In genomic region chr2:131672471-131673399, GRCh38 we compare ENCODE assay signal across 8 cellular contexts.
DNase-seq lines count a peak whose midpoint lies in the region; ATAC-seq and TF ChIP-seq lines count a peak whose summit lies in the region.
"Not testable (repeated sequence)": the region's sequence is repeated elsewhere in the genome, so short reads cannot be mapped to it uniquely, and the experiment has no call there.

No MANE protein-coding gene starts in this region.

- H3K4me1 ChIP-seq in A673 (ENCODE audit: insufficient read depth, low read length, poor library complexity, severe bottlenecking); rectal smooth muscle tissue (ENCODE audit: control insufficient read depth, insufficient read depth, low read length): not testable (repeated sequence)

- H3K4me1 Mint-ChIP-seq in T-helper 17 cell, result not testable (repeated sequence)

- POLR2A ChIA-PET in A673 (lab: Charles Lee; ENCODE audit: low non-redundant PET), result not testable (repeated sequence)

- not testable (repeated sequence) for H3K27ac ChIP-seq in A673 (ENCODE audit: low read depth, low read length, poor library complexity, severe bottlenecking); rectal smooth muscle tissue (ENCODE audit: low read depth, low read length)

- H3K36me3 Mint-ChIP-seq in T-helper 17 cell (ENCODE audit: low read depth), result not testable (repeated sequence)

- not testable (repeated sequence) for H3K9ac ChIP-seq in rectal smooth muscle tissue (ENCODE audit: low read length)

- CTCF ChIA-PET in A673 (lab: Charles Lee), result interaction anchor here (0.5 to 1.8 kb wide), 4 partner anchors 10 to 519 kb away, joined by 4 to 7 read pairs (median 5); no protein-coding TSS in a partner anchor

- H3K36me3 ChIP-seq in A673 (ENCODE audit: insufficient read depth, low read length, poor library complexity, severe bottlenecking); rectal smooth muscle tissue (ENCODE audit: control insufficient read depth, insufficient read depth, low read length): not testable (repeated sequence)

- H3K4me3 ChIP-seq in A673 (ENCODE audit: low read depth, low read length, poor library complexity, severe bottlenecking), result peak overlapping the region; percentile 30
- peak overlapping the region; percentile 64 for H3K4me3 ChIP-seq in rectal smooth muscle tissue (ENCODE audit: low read length)

- peaks cover 35% of the 10 kb centered on the region for H3K27me3 ChIP-seq in A673 (replicated peaks; ENCODE audit: insufficient read depth, low read depth, low read length, poor library complexity)
- not testable (repeated sequence) for H3K27me3 ChIP-seq in rectal smooth muscle tissue (ENCODE audit: control insufficient read depth, insufficient read depth, low read length)

- peak overlapping the region; percentile 60 for H3K4me3 Mint-ChIP-seq in T-helper 17 cell

- BruUV-seq in A673 (replicated peaks; lab: Mats Ljungman, UMichigan), result not testable (repeated sequence)

- intact Hi-C loops in A673 (cut with micrococcal nuclease; ENCODE audit: unreplicated experiment), result loop anchor here (5.0 kb wide), 1 partner anchor 260 kb away; no protein-coding TSS in a partner anchor

- ATAC-seq in GM18519 (IDR thresholded peaks at IDR 0.05; ENCODE audit: low FRiP score, unreplicated experiment) (peak; percentile 63), HG02943 (IDR thresholded peaks at IDR 0.05; ENCODE audit: low read depth, unreplicated experiment) (peak; percentile 92), T-helper 17 cell (peak; percentile 95)

- DNase-seq in A673 (ENCODE audit: low spot score) (peak; percentile 47), NCI-H1417 (lab: John Stamatoyannopoulos, UW) (peak; percentile 39 to 82 (median 81)), T-helper 17 cell (peak in 2 of 3 donors; percentile 31 to 43), astrocyte of the hippocampus (ENCODE audit: low read depth, low spot score) (peak; percentile 70), hepatic stellate cell (ENCODE audit: low spot score) (peak; percentile 50)

- H3K27me3 Mint-ChIP-seq in T-helper 17 cell, result peaks cover 36% of the 10 kb centered on the region

- not testable (repeated sequence) for H3K27ac Mint-ChIP-seq in T-helper 17 cell

- H3K9me3 ChIP-seq in A673 (ENCODE audit: low read depth, low read length, poor library complexity, severe bottlenecking); T-helper 17 cell (ENCODE audit: control insufficient read depth, low read length, poor library complexity, severe bottlenecking): not testable (repeated sequence)

- TF ChIP-seq CTCF in A673 (conservative IDR thresholded peaks at IDR 0.05; ENCODE audit: low read depth, low read length), result peak; percentile 66
